Comparison of ENCODE assay signal across 25 cellular contexts in genomic region chr3:106714400-106714799, GRCh38.
"Had no signal": no experiment of that assay in that cellular context is flagged by ENCODE, and none has a peak within 500 bp of the region (broad histone marks: within the 10 kb centered on the region; RNA-seq: fewer than 3 reads in every experiment).

No MANE protein-coding gene starts in this region.

- H3K27me3 ChIP-seq: adrenal gland had no signal

- H3K4me3 ChIP-seq: adrenal gland, PC-9 had no signal

- H3K9me3 ChIP-seq: adrenal gland had no signal

- DNase-seq: activated CD4-positive, alpha-beta T cell treated with anti-CD3 and anti-CD28 coated beads, Interleukin-2, amount 10 ng/mL, durations not matched to agents 24 days and 14 days; activated CD4-positive, alpha-beta T cell treated with anti-CD3 and anti-CD28 coated beads, Interleukin-2, amount 50 U/mL, for 48 hours; activated CD8-positive, alpha-beta T cell treated with anti-CD3 and anti-CD28 coated beads, Interleukin-2, amount 10 ng/mL, durations not matched to agents 7 days and 5 days; activated gamma-delta T cell; activated naive CD4-positive, alpha-beta T cell treated with Interleukin-2 at 50 U/mL for 16 hours; activated T-cell treated with anti-CD3 and anti-CD28 coated beads, Interleukin-2, amount 50 U/mL, for 24 hours; adrenal gland; anterior cingulate cortex; caudate nucleus; cerebellar nuclear complex; NCI-H1105; NCI-H1417 treated with DMSO at 0.1 percent for 48 hours; NCI-H187 treated with DMSO at 0.1 percent for 48 hours; NCI-H2081; NCI-H2171; NCI-H446; NCI-H510A treated with DMSO at 0.1 percent for 48 hours; NCI-H526 treated with DMSO at 0.1 percent for 48 hours; NCI-H774; PC-9; SIG-M5; T-cell; T-helper 17 cell had no signal

- H3K4me2 ChIP-seq: KMS-11, PC-9 had no signal

- H3K4me1 ChIP-seq: adrenal gland had no signal

- H3K36me3 ChIP-seq: adrenal gland had no signal

- H3K27ac ChIP-seq: adrenal gland, KMS-11, PC-9, RWPE1 had no signal

- H2AFZ ChIP-seq: PC-9 had no signal
